Comparison of ENCODE assay signal across 1 cellular context in the genomic region with DNA sequence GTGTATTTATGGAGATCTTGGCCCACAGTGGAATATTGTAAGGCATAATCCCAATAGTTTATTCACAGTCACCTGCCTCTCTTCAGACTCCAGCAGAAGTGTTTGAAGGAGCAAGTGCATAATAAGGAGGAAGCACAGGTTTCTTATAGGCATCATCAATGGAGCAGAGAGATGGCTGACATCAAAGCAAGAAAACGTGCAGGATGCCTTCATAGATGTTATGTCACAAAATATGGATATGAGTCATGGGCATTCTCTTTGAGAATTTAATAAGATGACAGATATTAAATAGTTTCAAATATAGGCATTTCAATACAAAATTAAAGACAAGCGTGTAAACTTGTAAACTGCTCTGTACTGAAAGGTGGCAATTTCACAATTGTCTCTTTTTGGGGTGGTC.
TF ChIP-seq lines count a peak whose summit lies in the region.

No MANE protein-coding gene starts in this region.

TF ChIP-seq in IMR-90, 13 proteins besides CTCF, POLR2A, EP300 and RAD21 (continued from another document):
- TF ChIP-seq, protein P1, sequence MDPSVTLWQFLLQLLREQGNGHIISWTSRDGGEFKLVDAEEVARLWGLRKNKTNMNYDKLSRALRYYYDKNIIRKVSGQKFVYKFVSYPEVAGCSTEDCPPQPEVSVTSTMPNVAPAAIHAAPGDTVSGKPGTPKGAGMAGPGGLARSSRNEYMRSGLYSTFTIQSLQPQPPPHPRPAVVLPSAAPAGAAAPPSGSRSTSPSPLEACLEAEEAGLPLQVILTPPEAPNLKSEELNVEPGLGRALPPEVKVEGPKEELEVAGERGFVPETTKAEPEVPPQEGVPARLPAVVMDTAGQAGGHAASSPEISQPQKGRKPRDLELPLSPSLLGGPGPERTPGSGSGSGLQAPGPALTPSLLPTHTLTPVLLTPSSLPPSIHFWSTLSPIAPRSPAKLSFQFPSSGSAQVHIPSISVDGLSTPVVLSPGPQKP (IDR thresholded peaks at IDR 0.05; ENCODE audit: borderline replicate concordance, low read depth, low read length), result no peak
- peak; percentile 27; the same call in 1 of the 2 replicates for TF ChIP-seq BHLHE40 (IDR thresholded peaks at IDR 0.05; ENCODE audit: low read depth, low read length)
